ENCODE assay signal across 30 cellular contexts in genomic region chr3:52502808-52503350, GRCh38. TPM values are rescaled to one million over a fixed set of nuclear protein-coding genes. Genes with fewer than 3 reads are reported as not detected.
"Had no signal": no experiment of that assay in that cellular context is flagged by ENCODE, and none has a peak within 500 bp of the region (broad histone marks: within the 10 kb centered on the region; RNA-seq: fewer than 3 reads in every experiment).

No MANE protein-coding gene starts in this region.

- H3K4me1 Mint-ChIP-seq: mesothelial cell of epicardium; neural crest cell; stimulated activated effector memory CD8-positive, alpha-beta T cell treated with anti-CD3 and anti-CD28 coated beads, Interleukin-12 subunit alpha, Interleukin-12 subunit beta, amount 100 ng/mL, for 72 hours had no signal

- ATAC-seq: heart right ventricle; left ventricle myocardium superior; mucosa of descending colon; natural killer cell treated with Interleukin-12 subunit alpha and Interleukin-12 subunit beta and Interleukin-15 and Interleukin-18, amount 100 ng/mL, for 72 hours; stimulated activated effector memory CD8-positive, alpha-beta T cell treated with anti-CD3 and anti-CD28 coated beads, Interleukin-12 subunit alpha, Interleukin-12 subunit beta, amount 100 ng/mL, for 72 hours had no signal

- H3K9me3 Mint-ChIP-seq: dendritic cell treated with granulocyte-macrophage colony-stimulating factor and Interleukin-4, amounts not matched to agents 40 ng/mL and 50 ng/mL, for 4 days; mesothelial cell of epicardium; naive B cell; natural killer cell treated with Interleukin-12 subunit alpha and Interleukin-12 subunit beta and Interleukin-15 and Interleukin-18, amount 100 ng/mL, for 72 hours; neural crest cell; stimulated activated effector memory CD8-positive, alpha-beta T cell treated with anti-CD3 and anti-CD28 coated beads, Interleukin-12 subunit alpha, Interleukin-12 subunit beta, amount 100 ng/mL, for 72 hours had no signal

- H3K79me2 ChIP-seq: parathyroid adenoma had no signal

- H3K4me1 ChIP-seq: colonic mucosa, parathyroid adenoma, prostate gland, right atrium auricular region, sigmoid colon, thyroid gland had no signal

- H3K36me3 Mint-ChIP-seq: mesothelial cell of epicardium; naive B cell; natural killer cell treated with Interleukin-12 subunit alpha and Interleukin-12 subunit beta and Interleukin-15 and Interleukin-18, amount 100 ng/mL, for 72 hours; stimulated activated effector memory CD8-positive, alpha-beta T cell treated with anti-CD3 and anti-CD28 coated beads, Interleukin-12 subunit alpha, Interleukin-12 subunit beta, amount 100 ng/mL, for 72 hours had no signal

- H3K27me3 ChIP-seq: colonic mucosa, esophagus squamous epithelium, heart right ventricle, right atrium auricular region, sigmoid colon, stomach, thyroid gland, vagina had no signal

- H3K27ac ChIP-seq: colonic mucosa, esophagus squamous epithelium, heart right ventricle, parathyroid adenoma, prostate gland, right atrium auricular region, sigmoid colon, stomach, thyroid gland, vagina had no signal

- DNase-seq: colonic mucosa; effector CD8-positive, alpha-beta T cell; erythroblast; esophagus squamous epithelium; foreskin melanocyte; glutamatergic neuron; heart right ventricle; hypothalamus; left ventricle myocardium superior; mesenchymal stem cell; mucosa of descending colon; naive B cell; sigmoid colon; stimulated activated CD4-positive, alpha-beta T cell treated with anti-CD3 and anti-CD28 coated beads, Interleukin-2, amount 100 ng/mL, for 24 hours; stimulated activated CD4-positive, alpha-beta T cell treated with anti-CD3 and anti-CD28 coated beads, Interleukin-4, amount 100 ng/mL, for 24 hours; stimulated activated naive CD4-positive, alpha-beta T cell treated with Interleukin-2 at 50 U/mL for 16 hours; stomach; thyroid gland; trophoblast cell had no signal

- H3K9me3 ChIP-seq: colonic mucosa, esophagus squamous epithelium, heart right ventricle, mucosa of descending colon, prostate gland, right atrium auricular region, sigmoid colon, stomach, thyroid gland, vagina had no signal

- H3K4me3 ChIP-seq: colonic mucosa, esophagus squamous epithelium, heart right ventricle, lung, mucosa of descending colon, prostate gland, right atrium auricular region, sigmoid colon, stomach, thyroid gland, vagina had no signal

- H3K36me3 ChIP-seq: colonic mucosa, esophagus squamous epithelium, prostate gland, right atrium auricular region, sigmoid colon, thyroid gland, vagina had no signal

- H3K27me3 Mint-ChIP-seq: dendritic cell treated with granulocyte-macrophage colony-stimulating factor and Interleukin-4, amounts not matched to agents 40 ng/mL and 50 ng/mL, for 4 days; natural killer cell treated with Interleukin-12 subunit alpha and Interleukin-12 subunit beta and Interleukin-15 and Interleukin-18, amount 100 ng/mL, for 72 hours had no signal

- H3K4me3 Mint-ChIP-seq: dendritic cell treated with granulocyte-macrophage colony-stimulating factor and Interleukin-4, amounts not matched to agents 40 ng/mL and 50 ng/mL, for 4 days; mesothelial cell of epicardium; naive B cell; natural killer cell treated with Interleukin-12 subunit alpha and Interleukin-12 subunit beta and Interleukin-15 and Interleukin-18, amount 100 ng/mL, for 72 hours; neural crest cell; stimulated activated effector memory CD8-positive, alpha-beta T cell treated with anti-CD3 and anti-CD28 coated beads, Interleukin-12 subunit alpha, Interleukin-12 subunit beta, amount 100 ng/mL, for 72 hours had no signal

- H2AFZ ChIP-seq: parathyroid adenoma had no signal

- H3K27ac Mint-ChIP-seq: mesothelial cell of epicardium; naive B cell; natural killer cell treated with Interleukin-12 subunit alpha and Interleukin-12 subunit beta and Interleukin-15 and Interleukin-18, amount 100 ng/mL, for 72 hours; stimulated activated effector memory CD8-positive, alpha-beta T cell treated with anti-CD3 and anti-CD28 coated beads, Interleukin-12 subunit alpha, Interleukin-12 subunit beta, amount 100 ng/mL, for 72 hours had no signal

RNA-seq across cellular contexts. Expression of gene STAB1, which starts 7.7 kb away (rescaled TPM):
- polyA plus RNA-seq: keratinocyte had no signal

RNA-seq across cellular contexts. Expression of gene TNNC1, which starts 49.0 kb away (rescaled TPM):
- total RNA-seq: natural killer cell treated with Interleukin-12 subunit alpha and Interleukin-12 subunit beta and Interleukin-15 and Interleukin-18, amount 100 ng/mL, for 72 hours; neural crest cell had no signal
